In the genomic region with DNA sequence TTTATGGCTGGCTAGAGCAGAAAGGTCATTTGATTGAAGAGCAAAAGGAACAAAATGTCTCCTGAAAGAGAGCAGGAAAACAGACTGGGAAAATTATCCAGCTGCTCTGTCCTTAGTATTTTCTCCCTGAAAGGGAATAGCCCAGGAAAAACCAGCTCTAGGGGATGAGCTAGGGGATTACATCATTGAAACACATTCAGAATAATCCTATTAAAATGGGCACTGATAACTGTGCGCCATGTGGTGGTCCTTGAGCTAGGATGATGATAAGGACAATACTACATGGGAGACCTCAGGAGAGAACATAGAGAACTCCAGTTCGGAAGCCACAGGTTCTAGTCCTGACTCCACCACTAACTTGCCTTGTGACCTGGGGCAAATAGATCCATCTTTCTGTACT, we compare ENCODE assay signal across 28 cellular contexts.
"Had no signal": no experiment of that assay in that cellular context is flagged by ENCODE, and none has a peak within 500 bp of the region (broad histone marks: within the 10 kb centered on the region; RNA-seq: fewer than 3 reads in every experiment).

No MANE protein-coding gene starts in this region.

- H3K27me3 ChIP-seq: ascending aorta, breast epithelium, cardiac muscle cell, colonic mucosa, esophagus squamous epithelium had no signal

- H3K4me1 ChIP-seq: ascending aorta, breast epithelium, colonic mucosa, esophagus squamous epithelium, gastroesophageal sphincter, heart right ventricle had no signal

- H3K9me3 ChIP-seq: ascending aorta, breast epithelium, colonic mucosa, esophagus squamous epithelium, gastroesophageal sphincter had no signal

- H3K27ac ChIP-seq: ascending aorta, breast epithelium, cardiac muscle cell, colonic mucosa, epithelial cell of prostate, esophagus squamous epithelium, gastroesophageal sphincter, heart right ventricle had no signal

- DNase-seq: activated CD4-positive, alpha-beta memory T cell treated with anti-CD3 and anti-CD28 coated beads, Interleukin-2, amount 10 ng/mL, durations not matched to agents 7 days and 5 days; activated CD4-positive, alpha-beta T cell treated with anti-CD3 and anti-CD28 coated beads for 1 hour; activated CD4-positive, alpha-beta T cell treated with anti-CD3 and anti-CD28 coated beads for 4 hours; activated CD4-positive, alpha-beta T cell treated with anti-CD3 and anti-CD28 coated beads, Interleukin-2, amount 10 ng/mL, durations not matched to agents 7 days and 5 days; activated CD4-positive, alpha-beta T cell treated with anti-CD3 and anti-CD28 coated beads, Interleukin-2, amount 50 U/mL, for 4 hours; activated CD8-positive, alpha-beta memory T cell treated with anti-CD3 and anti-CD28 coated beads, Interleukin-2, amount 50 U/mL, for 48 hours; activated gamma-delta T cell; activated naive CD4-positive, alpha-beta T cell; activated naive CD4-positive, alpha-beta T cell treated with anti-CD3 and anti-CD28 coated beads, Interleukin-2, amount 10 ng/mL, durations not matched to agents 7 days and 5 days; activated naive CD8-positive, alpha-beta T cell treated with anti-CD3 and anti-CD28 coated beads, Interleukin-2, amount 10 ng/mL, durations not matched to agents 7 days and 5 days; activated T-cell treated with anti-CD3 and anti-CD28 coated beads for 4 hours; activated T-cell treated with anti-CD3 and anti-CD28 coated beads, Interleukin-2, amount 50 U/mL, for 24 hours; activated T-cell treated with anti-CD3 and anti-CD28 coated beads, Interleukin-2, amount 50 U/mL, for 72 hours; central memory CD4-positive, alpha-beta T cell; cerebellar nuclear complex; colonic mucosa; effector CD8-positive, alpha-beta T cell; esophagus squamous epithelium; foreskin melanocyte; heart right ventricle; T-helper 2 cell had no signal

- ATAC-seq: activated naive CD4-positive, alpha-beta T cell treated with anti-CD3 and anti-CD28 coated beads, Interleukin-2, amount 50 U/mL, for 72 hours; activated T-cell treated with anti-CD3 and anti-CD28 coated beads, Interleukin-2, amount 50 U/mL, for 72 hours; gastroesophageal sphincter; heart right ventricle; WTC11 had no signal

- H3K4me3 ChIP-seq: ascending aorta, breast epithelium, cardiac muscle cell, colonic mucosa, esophagus squamous epithelium, gastroesophageal sphincter, heart right ventricle had no signal

- H3K36me3 ChIP-seq: ascending aorta, breast epithelium, cardiac muscle cell, colonic mucosa, esophagus squamous epithelium, gastroesophageal sphincter, heart right ventricle had no signal
